26 cellular contexts compared by ENCODE assay signal in genomic region chr17:791807-792206, GRCh38. TPM values are rescaled to one million over a fixed set of nuclear protein-coding genes. Genes with fewer than 3 reads are reported as not detected.
A peak's percentile ranks its signal among the peaks of the same experiment; 100 is the strongest.
DNase-seq lines count a peak whose midpoint lies in the region; ATAC-seq, FAIRE-seq and TF ChIP-seq lines count a peak whose summit lies in the region.
"Had no signal": no experiment of that assay in that cellular context is flagged by ENCODE, and none has a peak within 500 bp of the region (broad histone marks: within the 10 kb centered on the region; RNA-seq: fewer than 3 reads in every experiment).

No MANE protein-coding gene starts in this region.

- H3K27me3 ChIP-seq in OCI-LY1 (ENCODE audit: insufficient read depth, low read length) (no peaks in the 10 kb centered on the region), GM12878 (replicated peaks in 1 of 2; ENCODE audit: control insufficient read depth in 2 of 2, insufficient read depth in 2 of 2, low read length in 1 of 2) (no peaks in the 10 kb centered on the region), spleen (replicated peaks in 1 of 7) (no peaks in the 10 kb centered on the region)
- H3K27me3 ChIP-seq: pancreas, SJSA1, tibial artery had no signal

- peaks cover 8% of the 10 kb centered on the region for H3K4me1 ChIP-seq in OCI-LY1 (ENCODE audit: insufficient read depth, low read length, severe bottlenecking)
- H3K4me1 ChIP-seq in GM12878 (ENCODE audit: control insufficient read depth, insufficient read depth, low read length), result no peaks in the 10 kb centered on the region
- H3K4me1 ChIP-seq in kidney (ENCODE audit: control insufficient read depth in 1 of 2, insufficient read depth in 1 of 2, low read depth in 1 of 2, low read length in 2 of 2), result no peaks in the 10 kb centered on the region
- peaks cover 0 to 18% (median 13%) of the 10 kb centered on the region in 6 donors for H3K4me1 ChIP-seq in spleen

- RAD21 ChIA-PET in GM12878 (lab: Charles Lee; ENCODE audit: unreplicated experiment), result no interaction called here

- no peak for TF ChIP-seq CTCF in OCI-LY1 (IDR thresholded peaks at IDR 0.05; ENCODE audit: low read length)
- TF ChIP-seq CTCF in GM12878 (IDR thresholded peaks at IDR 0.05 in 2 of 3, conservative IDR thresholded peaks at IDR 0.05 in 1 of 3; ENCODE audit: control insufficient read depth in 2 of 3, extremely low read depth in 1 of 3, insufficient read depth in 1 of 3, low read depth in 3 of 3, low read length in 3 of 3), result no peak
- TF ChIP-seq CTCF in kidney (IDR thresholded peaks at IDR 0.05; ENCODE audit: borderline replicate concordance, extremely low read depth, insufficient read depth), result no peak
- no peak for TF ChIP-seq CTCF in spleen (IDR thresholded peaks at IDR 0.05 in 8 of 11, conservative IDR thresholded peaks at IDR 0.05 in 3 of 11)

- no peak overlapping the region for H2AFZ ChIP-seq in OCI-LY1 (ENCODE audit: low read length)
- no peak overlapping the region for H2AFZ ChIP-seq in GM12878 (ENCODE audit: control insufficient read depth, low read depth, low read length)

- in situ Hi-C loops in GM12878 (cut with MboI), result no loop called here

- FAIRE-seq in GM12878 (lab: Jason Lieb, UNC) (no peak), kidney (lab: Jason Lieb, UNC) (no peak)
- FAIRE-seq: colon, pancreas had no signal

- CTCF ChIA-PET in GM12878 (lab: Yijun Ruan, JAX), result interaction anchor here (1.2 to 1.3 kb wide), 2 partner anchors 14 to 189 kb away, joined by 3 to 5 read pairs; no protein-coding TSS in a partner anchor

- peak overlapping the region; percentile 55 for H3K27ac ChIP-seq in OCI-LY1 (ENCODE audit: low read depth, low read length, poor library complexity, severe bottlenecking)
- no peak overlapping the region for H3K27ac ChIP-seq in GM12878 (ENCODE audit: control insufficient read depth, insufficient read depth)
- no peak overlapping the region for H3K27ac ChIP-seq in kidney (ENCODE audit: low read depth in 2 of 2, low read length in 2 of 2)
- H3K27ac ChIP-seq in spleen, result peak overlapping the region in 1 of 8 donors; percentile 28
- H3K27ac ChIP-seq: pancreas, SJSA1, tibial artery had no signal

- no peak for TF ChIP-seq RAD21 in GM12878 (IDR thresholded peaks at IDR 0.05; ENCODE audit: insufficient read depth, low read depth, low read length)

- no peaks in the 10 kb centered on the region for H3K9me2 ChIP-seq in OCI-LY1 (ENCODE audit: low read depth, low read length)

- no peak overlapping the region for H3K4me3 ChIP-seq in OCI-LY1 (ENCODE audit: low read depth, low read length, poor library complexity, severe bottlenecking)
- no peak overlapping the region for H3K4me3 ChIP-seq in GM12878
- no peak overlapping the region for H3K4me3 ChIP-seq in kidney (ENCODE audit: low read length in 2 of 2)
- H3K4me3 ChIP-seq in spleen, result no peak overlapping the region
- H3K4me3 ChIP-seq: lung, pancreas, SJSA1, tibial artery had no signal

- DNase-seq in GM12878 (ENCODE audit: low read depth, low spot score), result no peak
- peak; percentile 55 for DNase-seq in kidney
- peak; percentile 74 for DNase-seq in spleen
- DNase-seq in NCI-H2196 (lab: John Stamatoyannopoulos, UW; ENCODE audit: unreplicated experiment), result no peak
- DNase-seq in retina, result no peak
- DNase-seq: activated CD4-positive, alpha-beta T cell treated with anti-CD3 and anti-CD28 coated beads for 36 hours; activated CD8-positive, alpha-beta memory T cell treated with anti-CD3 and anti-CD28 coated beads, Interleukin-2, amount 50 U/mL, for 48 hours; activated naive CD4-positive, alpha-beta T cell treated with anti-CD3 and anti-CD28 coated beads, Interleukin-2, amount 50 U/mL, for 16 hours; C1 segment of cervical spinal cord; effector memory CD4-positive, alpha-beta T cell; NCI-H1092; NCI-H1694; NCI-H446 treated with DMSO at 0.1 percent for 48 hours; NCI-H774; stimulated activated CD4-positive, alpha-beta T cell treated with anti-CD3 and anti-CD28 coated beads, Interleukin-2, amount 100 ng/mL, for 48 hours; T-helper 9 cell had no signal

- intact Hi-C loops in GM12878 (cut with micrococcal nuclease; ENCODE audit: unreplicated experiment), result no loop called here
- intact Hi-C loops in kidney (cut with DNase I), result loop anchor here (10.0 kb wide), 2 partner anchors 193 to 263 kb away; no protein-coding TSS in a partner anchor
- intact Hi-C loops in spleen (cut with DNase I; ENCODE audit: low total_unique reads), result no loop called here

- H3K4me2 ChIP-seq in OCI-LY1 (ENCODE audit: low read length) (no peak overlapping the region), GM12878 (ENCODE audit: control insufficient read depth, insufficient read depth) (no peak overlapping the region)

- POLR2A ChIA-PET in GM12878 (lab: Charles Lee), result no interaction called here

- H3K36me3 ChIP-seq in OCI-LY1 (ENCODE audit: insufficient read depth, low read length) (peaks cover 56% of the 10 kb centered on the region), GM12878 (ENCODE audit: control insufficient read depth in 2 of 2, insufficient read depth in 2 of 2, low read length in 1 of 2) (peaks cover 6 to 11% of the 10 kb centered on the region in 2 experiments; a peak in 3 of 4 replicates), kidney (ENCODE audit: control insufficient read depth in 1 of 2, insufficient read depth in 2 of 2, low read length in 2 of 2) (peaks cover 23 to 25% of the 10 kb centered on the region in 2 donors), spleen (peaks cover 0 to 67% (median 51%) of the 10 kb centered on the region in 6 donors)

- ATAC-seq in GM12878, result no peak
- ATAC-seq in HG02981 (IDR thresholded peaks at IDR 0.05; ENCODE audit: unreplicated experiment), result no peak
- ATAC-seq: activated CD4-positive, alpha-beta T cell treated with anti-CD3 and anti-CD28 coated beads for 36 hours; activated CD8-positive, alpha-beta T cell treated with anti-CD3 and anti-CD28 coated beads for 36 hours; activated T-helper 17 cell treated with anti-CD3 and anti-CD28 coated beads, Interleukin-2, amount 50 U/mL, for 72 hours; natural killer cell treated with Interleukin-12 subunit alpha and Interleukin-12 subunit beta and Interleukin-15 and Interleukin-18, amount 100 ng/mL, for 72 hours; pancreas had no signal

- H3K79me2 ChIP-seq in OCI-LY1 (ENCODE audit: insufficient read depth, low read length) (no peaks in the 10 kb centered on the region), GM12878 (ENCODE audit: control insufficient read depth, insufficient read depth, low read length) (no peaks in the 10 kb centered on the region)

- TSS peak; percentile 31 for BruUV-seq in GM12878 (replicated peaks; lab: Mats Ljungman, UMichigan)

- TF ChIP-seq POLR2A in GM12878 (IDR thresholded peaks at IDR 0.05; ENCODE audit: low read depth, low read length) (no peak), spleen (IDR thresholded peaks at IDR 0.05) (no peak)

- no peaks in the 10 kb centered on the region for H3K9me3 ChIP-seq in OCI-LY1 (ENCODE audit: low read length)
- no peaks in the 10 kb centered on the region for H3K9me3 ChIP-seq in GM12878 (replicated peaks; ENCODE audit: control insufficient read depth, insufficient read depth, low read length)
- H3K9me3 ChIP-seq in kidney (ENCODE audit: control insufficient read depth in 1 of 2, low read length in 2 of 2), result no peaks in the 10 kb centered on the region
- no peaks in the 10 kb centered on the region for H3K9me3 ChIP-seq in spleen
- H3K9me3 ChIP-seq: pancreas, SJSA1, tibial artery had no signal

- H4K20me1 ChIP-seq in OCI-LY1 (ENCODE audit: insufficient read depth, low read length) (no peaks in the 10 kb centered on the region), GM12878 (ENCODE audit: control insufficient read depth, insufficient read depth) (no peaks in the 10 kb centered on the region)

- TF ChIP-seq EP300 in GM12878 (IDR thresholded peaks at IDR 0.05; ENCODE audit: borderline replicate concordance in 1 of 2, control insufficient read depth in 1 of 2, low read depth in 2 of 2, low read length in 2 of 2), result no peak

- SMC1A ChIA-PET in GM12878 (lab: Charles Lee; ENCODE audit: uncharacterized antibody, unreplicated experiment), result no interaction called here

- WGBS in GM12878 (ENCODE audit: insufficient coverage, insufficient replicate concordance, low lambda C conversion rate, missing lambda C conversion rate), result 92% methylated on average over 19 of the region's 19 CpGs
- 76 to 95% (median 84%) methylated on average over 17 to 19 of the region's 19 CpGs for WGBS in spleen, 5 donors

- H3F3A ChIP-seq in OCI-LY1 (ENCODE audit: insufficient read depth, low read length), result no peaks in the 10 kb centered on the region

- H3K9ac ChIP-seq in OCI-LY1 (ENCODE audit: low read length), result no peak overlapping the region
- no peak overlapping the region for H3K9ac ChIP-seq in GM12878 (ENCODE audit: control insufficient read depth, insufficient read depth, low read length)
- no peak overlapping the region for H3K9ac ChIP-seq in kidney (ENCODE audit: low read length in 2 of 2)

RNA-seq across cellular contexts. Expression of gene MRM3, which starts 9.7 kb away (rescaled TPM):
- 24.1 and 26.7 TPM in 2 replicates for total RNA-seq in GM12878 (2013; cell fraction: nucleolus; rRNA removed)
- total RNA-seq in GM12878 (2014; rRNA removed) (43.3 and 48.9 TPM in 2 replicates), GM12878 (2014; rRNA removed; fragmentation: Illumina TruSeq; extraction: Trizol) (19.1 and 22.4 TPM in 2 replicates), GM12878 (2021) (25.7 and 26.9 TPM in 2 replicates), kidney (14.4 TPM), spleen (10 to 100 TPM; 14.0 to 23.1 (median 17.5) TPM)
- polyA plus RNA-seq in GM12878 (2011; ENCODE audit: low read depth), result 10.6 TPM
- polyA plus RNA-seq in GM12878 (2011; rRNA removed) (30.3 and 34.2 TPM in 2 replicates), GM12878 (2014; fragmentation: Illumina TruSeq; extraction: Trizol) (16.5 and 18.7 TPM in 2 replicates), GM12878 (2014; fragmentation: Nextera tagmentation; extraction: Ambion mirVana) (1 to 10 TPM; 2.3 to 6.0 TPM), GM12878 (2014; rRNA removed) (26.3 and 34.1 TPM in 2 replicates), GM12878 (2016; fragmentation: Nextera tagmentation; extraction: Ambion mirVana) (10 to 100 TPM; 41.0 to 41.8 TPM), kidney (ENCODE audit: insufficient read depth, low read depth, low replicate concordance) (21.3 TPM), spleen (10 to 100 TPM; 13.5 to 16.9 (median 15.1) TPM)
- polyA plus RNA-seq in GM12878 (2011; cell fraction: cytosol; rRNA removed), result 32.6 and 34.1 TPM in 2 replicates
- polyA plus RNA-seq in GM12878 (2011; cell fraction: nucleus; rRNA removed), result 18.5 and 23.9 TPM in 2 replicates
- polyA plus RNA-seq in GM12878 (2012), result 18.2 and 19.4 TPM in 2 replicates
- 22.7 and 24.3 TPM in 2 replicates for polyA minus RNA-seq in GM12878 (2011; rRNA and poly(A)+ RNA removed)
- polyA minus RNA-seq in GM12878 (2011; cell fraction: cytosol; rRNA and poly(A)+ RNA removed), result 11.4 and 11.9 TPM in 2 replicates
- 18.3 and 31.4 TPM in 2 replicates for polyA minus RNA-seq in GM12878 (2011; cell fraction: nucleus; rRNA and poly(A)+ RNA removed)

RNA-seq across cellular contexts. Expression of gene GLOD4, which starts 9.7 kb away (rescaled TPM):
- 72.1 and 79.7 TPM in 2 replicates for total RNA-seq in GM12878 (2013; cell fraction: nucleolus; rRNA removed)
- total RNA-seq in GM12878 (2014; rRNA removed), result 40.8 and 53.9 TPM in 2 replicates
- total RNA-seq in GM12878 (2014; rRNA removed; fragmentation: Illumina TruSeq; extraction: Trizol), result 59.9 and 65.3 TPM in 2 replicates
- total RNA-seq in GM12878 (2021), result 68.2 and 72.0 TPM in 2 replicates
- polyA plus RNA-seq in GM12878 (2011; ENCODE audit: low read depth), result 37.5 TPM
- 87.1 and 108 TPM in 2 replicates for polyA plus RNA-seq in GM12878 (2011; rRNA removed)
- 34.3 and 46.0 TPM in 2 replicates for polyA plus RNA-seq in GM12878 (2011; cell fraction: cytosol; rRNA removed)
- 47.0 and 56.4 TPM in 2 replicates for polyA plus RNA-seq in GM12878 (2011; cell fraction: nucleus; rRNA removed)
- 45.5 and 52.9 TPM in 2 replicates for polyA plus RNA-seq in GM12878 (2012)
- 67.4 and 72.0 TPM in 2 replicates for polyA plus RNA-seq in GM12878 (2014; fragmentation: Illumina TruSeq; extraction: Trizol)
- 100 to 1,000 TPM in 1 of 2 experiments, 10 to 100 TPM in 1; 83.4 to 107 TPM for polyA plus RNA-seq in GM12878 (2014; fragmentation: Nextera tagmentation; extraction: Ambion mirVana)
- 67.1 and 79.0 TPM in 2 replicates for polyA plus RNA-seq in GM12878 (2014; rRNA removed)
- polyA plus RNA-seq in GM12878 (2016; fragmentation: Nextera tagmentation; extraction: Ambion mirVana), result 10 to 100 TPM; 90.7 to 91.3 TPM
- polyA minus RNA-seq in GM12878 (2011; rRNA and poly(A)+ RNA removed), result 20.7 and 26.4 TPM in 2 replicates
- polyA minus RNA-seq in GM12878 (2011; cell fraction: cytosol; rRNA and poly(A)+ RNA removed), result 13.1 and 18.4 TPM in 2 replicates
- polyA minus RNA-seq in GM12878 (2011; cell fraction: nucleus; rRNA and poly(A)+ RNA removed), result 12.3 and 22.7 TPM in 2 replicates
- total RNA-seq in kidney, result 70.6 TPM
- polyA plus RNA-seq in kidney (ENCODE audit: insufficient read depth, low read depth, low replicate concordance), result 90.8 TPM
- total RNA-seq in spleen, result 10 to 100 TPM; 38.6 to 69.7 (median 54.4) TPM
- polyA plus RNA-seq in spleen, result 10 to 100 TPM; 41.9 to 54.6 (median 43.3) TPM

RNA-seq across cellular contexts. Expression of gene GEMIN4, which starts 39.7 kb away (rescaled TPM):
- 28.8 and 31.2 TPM in 2 replicates for total RNA-seq in GM12878 (2013; cell fraction: nucleolus; rRNA removed)
- total RNA-seq in GM12878 (2014; rRNA removed) (32.9 and 37.3 TPM in 2 replicates), GM12878 (2014; rRNA removed; fragmentation: Illumina TruSeq; extraction: Trizol) (10.1 and 11.9 TPM in 2 replicates), GM12878 (2021) (47.7 and 49.1 TPM in 2 replicates), kidney (14.8 TPM), spleen (10 to 100 TPM; 17.3 to 24.9 (median 19.9) TPM)
- 13.8 TPM for polyA plus RNA-seq in GM12878 (2011; ENCODE audit: low read depth)
- polyA plus RNA-seq in GM12878 (2011; rRNA removed) (7.0 and 31.6 TPM in 2 replicates), GM12878 (2014; fragmentation: Illumina TruSeq; extraction: Trizol) (28.0 and 48.2 TPM in 2 replicates), GM12878 (2014; fragmentation: Nextera tagmentation; extraction: Ambion mirVana) (1 to 10 TPM; 2.4 to 5.0 TPM), GM12878 (2014; rRNA removed) (27.3 and 33.1 TPM in 2 replicates), GM12878 (2016; fragmentation: Nextera tagmentation; extraction: Ambion mirVana) (10 to 100 TPM; 53.3 to 55.6 TPM), kidney (ENCODE audit: insufficient read depth, low read depth, low replicate concordance) (4.6 TPM), spleen (10 to 100 TPM in 1 of 3 donors, 1 to 10 TPM in 2; 5.7 to 11.4 (median 8.9) TPM)
- polyA plus RNA-seq in GM12878 (2011; cell fraction: cytosol; rRNA removed), result 24.3 and 27.8 TPM in 2 replicates
- 40.0 and 46.3 TPM in 2 replicates for polyA plus RNA-seq in GM12878 (2011; cell fraction: nucleus; rRNA removed)
- 20.9 and 22.6 TPM in 2 replicates for polyA plus RNA-seq in GM12878 (2012)
- polyA minus RNA-seq in GM12878 (2011; rRNA and poly(A)+ RNA removed), result 29.4 and 35.0 TPM in 2 replicates
- polyA minus RNA-seq in GM12878 (2011; cell fraction: cytosol; rRNA and poly(A)+ RNA removed), result 10.4 and 15.1 TPM in 2 replicates
- 25.1 and 40.4 TPM in 2 replicates for polyA minus RNA-seq in GM12878 (2011; cell fraction: nucleus; rRNA and poly(A)+ RNA removed)

RNA-seq across cellular contexts. Expression of gene TLCD3A, which starts 59.4 kb away (rescaled TPM):
- 22.6 and 25.4 TPM in 2 replicates for total RNA-seq in GM12878 (2013; cell fraction: nucleolus; rRNA removed)
- 14.6 and 18.8 TPM in 2 replicates for total RNA-seq in GM12878 (2014; rRNA removed)
- 16.1 and 17.3 TPM in 2 replicates for total RNA-seq in GM12878 (2014; rRNA removed; fragmentation: Illumina TruSeq; extraction: Trizol)
- 23.6 and 27.9 TPM in 2 replicates for total RNA-seq in GM12878 (2021)
- 14.1 TPM for polyA plus RNA-seq in GM12878 (2011; ENCODE audit: low read depth)
- 24.0 and 29.7 TPM in 2 replicates for polyA plus RNA-seq in GM12878 (2011; rRNA removed)
- polyA plus RNA-seq in GM12878 (2011; cell fraction: cytosol; rRNA removed), result 44.3 and 48.0 TPM in 2 replicates
- polyA plus RNA-seq in GM12878 (2011; cell fraction: nucleus; rRNA removed), result 17.3 and 20.9 TPM in 2 replicates
- 18.5 and 20.6 TPM in 2 replicates for polyA plus RNA-seq in GM12878 (2012)
- 21.8 and 24.0 TPM in 2 replicates for polyA plus RNA-seq in GM12878 (2014; fragmentation: Illumina TruSeq; extraction: Trizol)
- 1 to 10 TPM; 2.9 to 6.2 TPM for polyA plus RNA-seq in GM12878 (2014; fragmentation: Nextera tagmentation; extraction: Ambion mirVana)
- polyA plus RNA-seq in GM12878 (2014; rRNA removed), result 20.4 and 25.9 TPM in 2 replicates
- polyA plus RNA-seq in GM12878 (2016; fragmentation: Nextera tagmentation; extraction: Ambion mirVana), result 10 to 100 TPM; 14.3 to 16.8 TPM
- 59.7 and 62.1 TPM in 2 replicates for polyA minus RNA-seq in GM12878 (2011; rRNA and poly(A)+ RNA removed)
- polyA minus RNA-seq in GM12878 (2011; cell fraction: cytosol; rRNA and poly(A)+ RNA removed), result 13.5 and 14.9 TPM in 2 replicates
- polyA minus RNA-seq in GM12878 (2011; cell fraction: nucleus; rRNA and poly(A)+ RNA removed), result 8.7 and 12.3 TPM in 2 replicates
- 12.4 TPM for total RNA-seq in kidney
- 4.6 TPM for polyA plus RNA-seq in kidney (ENCODE audit: insufficient read depth, low read depth, low replicate concordance)
- total RNA-seq in spleen, result 1 to 10 TPM; 3.1 to 5.8 (median 4.5) TPM
- polyA plus RNA-seq in spleen, result 1 to 10 TPM in 2 of 3 donors, under 1 TPM in 1; 0.96 to 1.6 (median 1.2) TPM

Comparison
In these comparisons a context has a peak if more than half of its experiments do, and no peak if none do; other contexts are left out.
1. DNase-seq: peak in kidney (single experiment) and spleen (single experiment); none in GM12878 (single experiment), NCI-H2196 (single experiment) and retina (single experiment).